ENCODE assay signal across 27 cellular contexts in the genomic region with DNA sequence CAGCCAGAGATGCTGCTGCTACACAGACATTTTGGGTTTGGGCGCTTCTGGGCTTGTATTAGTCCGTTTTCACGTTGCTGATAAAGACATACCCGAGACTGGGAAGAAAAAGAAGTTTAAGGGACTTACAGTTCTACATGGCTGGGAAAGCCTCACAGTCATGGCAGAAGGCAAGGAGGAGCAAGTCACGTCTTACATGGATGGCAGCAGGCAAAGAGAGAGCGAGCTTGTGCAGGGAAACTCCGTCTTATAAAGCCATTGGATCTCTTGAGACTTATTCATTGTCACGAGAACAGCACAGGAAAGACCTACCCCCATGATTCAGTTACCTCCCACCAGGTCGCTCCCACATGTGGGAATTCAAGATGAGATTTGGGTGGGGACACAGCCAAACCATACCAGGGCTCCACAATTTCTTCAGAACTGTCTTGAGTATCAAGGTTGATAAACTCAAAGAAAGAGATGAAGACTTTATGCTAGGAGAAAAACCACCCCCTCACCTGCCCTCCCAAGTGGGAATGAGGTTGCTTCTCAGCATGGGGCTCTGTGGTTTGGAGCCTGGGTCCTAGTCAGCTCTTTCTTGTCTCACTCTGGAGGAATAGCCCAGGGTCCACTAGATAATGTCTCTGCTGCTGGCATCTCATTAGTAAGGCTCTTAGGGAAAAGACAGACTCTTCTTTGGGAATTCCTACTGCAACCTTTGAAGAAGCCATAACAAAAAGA.
"Had no signal": no experiment of that assay in that cellular context is flagged by ENCODE, and none has a peak within 500 bp of the region (broad histone marks: within the 10 kb centered on the region; RNA-seq: fewer than 3 reads in every experiment).

No MANE protein-coding gene starts in this region.

- H3K36me3 ChIP-seq: colonic mucosa, esophagus squamous epithelium, gastrocnemius medialis, gastroesophageal sphincter, heart left ventricle, heart right ventricle had no signal

- H3K4me3 ChIP-seq: colonic mucosa, coronary artery, dorsolateral prefrontal cortex, esophagus squamous epithelium, gastrocnemius medialis, gastroesophageal sphincter, heart left ventricle, heart right ventricle, hepatocyte had no signal

- H3K27ac ChIP-seq: colonic mucosa, coronary artery, dorsolateral prefrontal cortex, epithelial cell of prostate, esophagus squamous epithelium, foreskin keratinocyte, gastrocnemius medialis, gastroesophageal sphincter, heart left ventricle, heart right ventricle, hepatocyte had no signal

- H3K9me3 Mint-ChIP-seq: effector memory CD8-positive, alpha-beta T cell had no signal

- H2AFZ ChIP-seq: hepatocyte had no signal

- H3K4me2 ChIP-seq: hepatocyte had no signal

- H3K4me1 Mint-ChIP-seq: endodermal cell had no signal

- H3K27me3 ChIP-seq: colonic mucosa, dorsolateral prefrontal cortex, esophagus squamous epithelium, foreskin keratinocyte, gastrocnemius medialis, gastroesophageal sphincter, heart left ventricle, heart right ventricle, hepatocyte had no signal

- H3K27me3 Mint-ChIP-seq: dendritic cell treated with granulocyte-macrophage colony-stimulating factor and Interleukin-4, amounts not matched to agents 40 ng/mL and 50 ng/mL, for 4 days had no signal

- H3K27ac Mint-ChIP-seq: dendritic cell treated with granulocyte-macrophage colony-stimulating factor and Interleukin-4, amounts not matched to agents 40 ng/mL and 50 ng/mL, for 4 days; effector memory CD8-positive, alpha-beta T cell; endodermal cell had no signal

- H3K79me2 ChIP-seq: hepatocyte had no signal

- FAIRE-seq: colon, frontal cortex had no signal

- H3K4me3 Mint-ChIP-seq: dendritic cell treated with granulocyte-macrophage colony-stimulating factor and Interleukin-4, amounts not matched to agents 40 ng/mL and 50 ng/mL, for 4 days; effector memory CD8-positive, alpha-beta T cell; endodermal cell had no signal

- H3K9me3 ChIP-seq: colonic mucosa, esophagus squamous epithelium, gastrocnemius medialis, gastroesophageal sphincter, heart left ventricle, heart right ventricle had no signal

- ATAC-seq: effector memory CD8-positive, alpha-beta T cell; esophagus mucosa; foreskin keratinocyte; gastrocnemius medialis; gastroesophageal sphincter; heart left ventricle; heart right ventricle had no signal

- DNase-seq: colonic mucosa; cortex of kidney; dermis blood vessel endothelial cell; dorsolateral prefrontal cortex; effector CD4-positive, alpha-beta T cell; effector CD8-positive, alpha-beta T cell; effector memory CD4-positive, alpha-beta T cell; effector memory CD8-positive, alpha-beta T cell; endodermal cell; erythroblast; esophagus squamous epithelium; foreskin fibroblast; foreskin keratinocyte; foreskin melanocyte; gastrocnemius medialis; glutamatergic neuron; head of caudate nucleus; heart left ventricle; heart right ventricle had no signal

- H3K4me1 ChIP-seq: colonic mucosa, esophagus squamous epithelium, foreskin keratinocyte, gastrocnemius medialis, gastroesophageal sphincter, heart left ventricle, heart right ventricle had no signal
